21 cellular contexts compared by ENCODE assay signal in the genomic region with DNA sequence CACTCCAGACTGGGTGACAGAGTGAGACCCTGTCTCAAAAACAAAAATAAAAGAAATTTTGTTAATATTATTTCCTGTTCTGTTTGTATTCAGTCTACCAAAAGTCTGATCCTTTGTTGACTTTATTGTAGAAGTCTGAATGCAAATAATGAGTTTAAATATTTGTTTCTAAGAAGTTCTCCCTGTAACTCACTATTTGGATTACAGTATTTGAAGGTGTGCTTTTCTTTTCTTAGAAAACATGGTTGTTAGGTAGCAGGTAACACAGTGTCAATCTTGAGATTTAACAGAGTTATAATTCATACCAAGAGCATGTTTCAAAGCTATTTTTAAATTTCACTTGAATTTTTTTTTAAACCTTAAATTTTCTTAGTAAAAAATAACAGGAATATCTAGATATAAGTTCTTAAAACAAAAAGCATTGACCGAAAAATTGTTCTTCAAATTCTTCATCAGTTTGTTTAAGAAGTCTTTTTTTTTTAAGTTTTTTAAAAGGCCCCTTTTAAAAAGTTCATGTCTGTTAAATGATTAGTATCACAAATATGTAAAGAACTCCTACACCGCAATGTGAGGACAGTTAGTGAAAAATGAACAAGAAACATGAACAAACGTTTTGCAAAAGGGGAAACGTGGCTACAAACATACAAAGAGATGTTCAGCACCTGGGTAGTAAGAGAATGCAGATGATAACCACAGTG.
"Had no signal": no experiment of that assay in that cellular context is flagged by ENCODE, and none has a peak within 500 bp of the region (broad histone marks: within the 10 kb centered on the region; RNA-seq: fewer than 3 reads in every experiment).

No MANE protein-coding gene starts in this region.

- H3K9me3 ChIP-seq: colonic mucosa, ovary had no signal

- ATAC-seq: gastrocnemius medialis; left cardiac atrium; natural killer cell treated with Interleukin-12 subunit alpha and Interleukin-12 subunit beta and Interleukin-15 and Interleukin-18, amount 100 ng/mL, for 72 hours; right cardiac atrium; stimulated activated effector memory CD8-positive, alpha-beta T cell treated with anti-CD3 and anti-CD28 coated beads, Interleukin-12 subunit alpha, Interleukin-12 subunit beta, amount 100 ng/mL, for 72 hours; stimulated activated naive CD8-positive, alpha-beta T cell treated with anti-CD3 and anti-CD28 coated beads, Interleukin-15, Interleukin-2, amounts not matched to agents 100 U/mL and 50 U/mL, for 24 hours had no signal

- H3K4me3 ChIP-seq: colonic mucosa, esophagus squamous epithelium, gastrocnemius medialis, left ventricle myocardium inferior, lower lobe of right lung, neural progenitor cell, ovary, tibial artery, upper lobe of left lung, uterus had no signal

- DNase-seq: colonic mucosa; esophagus squamous epithelium; gastrocnemius medialis; glutamatergic neuron; left cardiac atrium; left ventricle myocardium inferior; lower lobe of right lung; nucleus accumbens; ovary; right cardiac atrium; stimulated activated CD4-positive, alpha-beta T cell treated with anti-CD3 and anti-CD28 coated beads, Interleukin-2, amount 100 ng/mL, for 48 hours; stimulated activated CD8-positive, alpha-beta memory T cell treated with anti-CD3 and anti-CD28 coated beads, Interleukin-4, amount 100 ng/mL, for 48 hours; stimulated activated naive CD8-positive, alpha-beta T cell treated with anti-CD3 and anti-CD28 coated beads, Interleukin-15, Interleukin-2, amounts not matched to agents 100 U/mL and 50 U/mL, for 24 hours; tibial artery; upper lobe of left lung; uterus had no signal

- H3K4me1 ChIP-seq: colonic mucosa, esophagus squamous epithelium, gastrocnemius medialis, left ventricle myocardium inferior, lower lobe of right lung, neural progenitor cell, tibial artery, upper lobe of left lung, uterus had no signal

- FAIRE-seq: keratinocyte, small intestine had no signal

- H3K36me3 ChIP-seq: colonic mucosa, ovary, uterus had no signal

- H3K27ac ChIP-seq: colonic mucosa, gastrocnemius medialis, left ventricle myocardium inferior, lower lobe of right lung, neural progenitor cell, ovary, tibial artery, upper lobe of left lung, uterus had no signal

- H3K27me3 ChIP-seq: colonic mucosa, esophagus squamous epithelium, gastrocnemius medialis, neural progenitor cell, ovary, tibial artery, upper lobe of left lung, uterus had no signal
